ENCODE assay signal across 11 cellular contexts in genomic region chr1:31627930-31628421, GRCh38. TPM values are rescaled to one million over a fixed set of nuclear protein-coding genes. Genes with fewer than 3 reads are reported as not detected.
DNase-seq lines count a peak whose midpoint lies in the region; ATAC-seq and TF ChIP-seq lines count a peak whose summit lies in the region.
"Had no signal": no experiment of that assay in that cellular context is flagged by ENCODE, and none has a peak within 500 bp of the region (broad histone marks: within the 10 kb centered on the region; RNA-seq: fewer than 3 reads in every experiment).

No MANE protein-coding gene starts in this region.

- no peak overlapping the region for H3K14ac ChIP-seq in mesenchymal stem cell (ENCODE audit: low read length in 2 of 2)

- peak overlapping the region; percentile 39 for H3K27ac ChIP-seq in cingulate gyrus (ENCODE audit: low read depth, low read length)
- no peak overlapping the region for H3K27ac ChIP-seq in mesenchymal stem cell (ENCODE audit: low read length, poor library complexity, severe bottlenecking)
- peak overlapping the region; percentile 92 to 93 for H3K27ac ChIP-seq in thoracic aorta
- H3K27ac ChIP-seq: parathyroid adenoma had no signal

- peak; percentile 34 for ATAC-seq in thoracic aorta (ENCODE audit: insufficient number of reproducible peaks, low FRiP score, low read depth)
- no peak for ATAC-seq in GM18867 (IDR thresholded peaks at IDR 0.05; ENCODE audit: unreplicated experiment)
- ATAC-seq in HG03175 (IDR thresholded peaks at IDR 0.05; ENCODE audit: unreplicated experiment): no peak

- peak; percentile 90 to 91 for DNase-seq in NCI-H524 (lab: John Stamatoyannopoulos, UW)
- no peak for DNase-seq in mesenchymal stem cell
- DNase-seq in thoracic aorta (ENCODE audit: low spot score): peak; percentile 53
- DNase-seq in NCI-H345 (lab: John Stamatoyannopoulos, UW): no peak
- DNase-seq: DMS53, NCI-H2081 treated with DMSO at 0.1 percent for 48 hours, SHP77 had no signal

- no peak overlapping the region for H2AFZ ChIP-seq in mesenchymal stem cell (ENCODE audit: low read depth, low read length)
- H2AFZ ChIP-seq: parathyroid adenoma had no signal

- H2BK120ac ChIP-seq in mesenchymal stem cell (ENCODE audit: low read depth, low read length): no peak overlapping the region

- no peak overlapping the region for H4K91ac ChIP-seq in mesenchymal stem cell (ENCODE audit: low read length)

- peaks cover 18% of the 10 kb centered on the region for H3K4me1 ChIP-seq in mesenchymal stem cell (ENCODE audit: control insufficient read depth, insufficient read depth, low read depth, low read length)
- H3K4me1 ChIP-seq in thoracic aorta (ENCODE audit: control insufficient read depth in 1 of 2, low read depth in 2 of 2): peaks cover 29 to 63% of the 10 kb centered on the region in 2 donors
- H3K4me1 ChIP-seq: parathyroid adenoma had no signal

- no peaks in the 10 kb centered on the region for H3K27me3 ChIP-seq in mesenchymal stem cell (ENCODE audit: control insufficient read depth in 1 of 2, insufficient read depth in 1 of 2, low read length in 2 of 2)
- H3K27me3 ChIP-seq in thoracic aorta (replicated peaks; ENCODE audit: insufficient read depth): no peaks in the 10 kb centered on the region

- no peak overlapping the region for H3K18ac ChIP-seq in mesenchymal stem cell (ENCODE audit: low read depth in 1 of 2, low read length in 2 of 2)

- no peak overlapping the region for H3K23ac ChIP-seq in mesenchymal stem cell (ENCODE audit: low read length in 2 of 2)

- H3K9ac ChIP-seq in mesenchymal stem cell (ENCODE audit: low read length): peak overlapping the region; percentile 3
- H3K9ac ChIP-seq: parathyroid adenoma had no signal

- TF ChIP-seq CTCF in thoracic aorta (IDR thresholded peaks at IDR 0.05): no peak

- no peak overlapping the region for H4K8ac ChIP-seq in mesenchymal stem cell (ENCODE audit: low read length)

- H3K4me2 ChIP-seq in mesenchymal stem cell (ENCODE audit: low read length, poor library complexity, severe bottlenecking): no peak overlapping the region

- H3K9me3 ChIP-seq in mesenchymal stem cell (ENCODE audit: control insufficient read depth, low read length) (no peaks in the 10 kb centered on the region), thoracic aorta (no peaks in the 10 kb centered on the region)

- WGBS in mesenchymal stem cell: 88% methylated on average over 8 of the region's 9 CpGs

- no peak overlapping the region for H3K4ac ChIP-seq in mesenchymal stem cell (ENCODE audit: low read depth in 1 of 2, low read length in 2 of 2)

- H2AK5ac ChIP-seq in mesenchymal stem cell (ENCODE audit: low read length, severe bottlenecking): no peak overlapping the region

- H2BK15ac ChIP-seq in mesenchymal stem cell (ENCODE audit: low read depth, poor library complexity, severe bottlenecking): no peak overlapping the region

- H3K4me3 ChIP-seq in mesenchymal stem cell (ENCODE audit: insufficient read depth in 1 of 2, low read depth in 1 of 2, low read length in 2 of 2): no peak overlapping the region
- peak overlapping the region; percentile 47 for H3K4me3 ChIP-seq in thoracic aorta

- H3K36me3 ChIP-seq in mesenchymal stem cell (ENCODE audit: control insufficient read depth in 1 of 2, insufficient read depth in 2 of 2, low read depth in 1 of 2, low read length in 2 of 2): peaks cover 52 to 71% of the 10 kb centered on the region in 2 experiments
- H3K36me3 ChIP-seq in thoracic aorta: peaks cover 35% of the 10 kb centered on the region

- H2BK5ac ChIP-seq in mesenchymal stem cell (ENCODE audit: low read depth, low read length, poor library complexity, severe bottlenecking): no peak overlapping the region

- peaks cover 24% of the 10 kb centered on the region for H3K79me1 ChIP-seq in mesenchymal stem cell (replicated peaks; ENCODE audit: low read length, poor library complexity, severe bottlenecking)

- H2BK12ac ChIP-seq in mesenchymal stem cell (ENCODE audit: low read length in 2 of 2): no peak overlapping the region

RNA-seq across cellular contexts. Expression of gene HCRTR1, which starts 10.5 kb away (rescaled TPM):
- polyA plus RNA-seq in mesenchymal stem cell (2013, experiment 1 of 2): not detected
- polyA plus RNA-seq in mesenchymal stem cell (2013, experiment 2 of 2): not detected
- not detected for total RNA-seq in thoracic aorta

RNA-seq across cellular contexts. Expression of gene PEF1, which starts 16.7 kb away (rescaled TPM):
- 56.0 TPM for polyA plus RNA-seq in mesenchymal stem cell (2013, experiment 1 of 2)
- polyA plus RNA-seq in mesenchymal stem cell (2013, experiment 2 of 2): 55.6 TPM
- total RNA-seq in thoracic aorta: 10 to 100 TPM; 69.2 to 99.5 TPM

RNA-seq across cellular contexts. Expression of gene TINAGL1, which starts 51.7 kb away (rescaled TPM):
- polyA plus RNA-seq in mesenchymal stem cell (2013, experiment 1 of 2): 0.47 TPM
- polyA plus RNA-seq in mesenchymal stem cell (2013, experiment 2 of 2): 0.47 TPM
- 1,000 to 10,000 TPM in 1 of 2 donors, 100 to 1,000 TPM in 1; 581 to 1,250 TPM for total RNA-seq in thoracic aorta

Comparison
In these comparisons a context has a peak if more than half of its experiments do, and no peak if none do; other contexts are left out.
1. DNase-seq: peak in NCI-H524 (2 of 2) and thoracic aorta (single experiment); none in mesenchymal stem cell (single experiment) and NCI-H345 (single experiment).